8 cellular contexts compared by ENCODE assay signal in the genomic region with DNA sequence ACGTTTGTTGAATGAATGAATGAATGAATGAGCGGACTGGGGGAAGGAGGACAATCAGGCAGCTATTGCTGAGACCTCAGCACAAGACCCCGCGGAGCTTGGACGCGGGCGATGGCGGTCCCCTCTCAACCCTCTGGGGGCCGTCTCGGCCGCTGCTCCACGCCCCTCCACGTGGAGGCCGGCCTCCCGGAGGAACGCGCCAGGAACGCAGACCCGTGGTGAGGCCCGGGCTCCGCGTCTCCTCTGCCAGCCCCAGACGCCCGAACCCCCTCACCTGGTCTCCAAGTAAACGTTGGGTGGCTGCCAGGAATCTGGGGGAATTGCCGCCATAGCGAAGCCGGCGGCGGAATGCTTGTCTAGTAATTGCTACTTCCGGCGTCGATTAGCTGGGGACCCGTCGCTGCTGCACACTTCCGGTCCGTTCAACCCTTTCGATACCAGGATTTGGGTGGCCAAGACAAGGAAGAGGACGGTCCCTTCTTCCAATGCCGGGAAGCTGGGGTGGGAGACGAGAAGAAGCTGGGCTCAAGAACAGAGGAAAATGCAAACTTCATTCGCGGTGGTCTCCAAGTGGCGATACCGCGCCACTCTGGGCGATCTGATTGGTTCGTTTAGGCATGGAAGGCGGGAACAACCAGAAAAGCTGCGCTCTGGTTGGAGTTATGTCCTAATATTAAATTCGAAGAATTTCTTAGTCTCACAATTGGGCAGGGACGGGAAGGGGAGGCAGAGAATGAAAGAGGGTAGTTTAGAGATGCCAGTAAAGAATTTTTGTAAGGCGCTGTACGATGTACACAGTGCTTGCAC. TPM values are rescaled to one million over a fixed set of nuclear protein-coding genes. Genes with fewer than 3 reads are reported as not detected.
DNase-seq lines count a peak whose midpoint lies in the region; ATAC-seq and TF ChIP-seq lines count a peak whose summit lies in the region.

TSS of gene PPIL1 (minus strand) at position 361 of the 807 bp plus-strand sequence. CDS start at position 330, 31 bp downstream.

- CTCF ChIA-PET in AG04450 (lab: Charles Lee), result interaction anchor here (0.9 to 6.2 kb wide), 14 partner anchors 11 to 336 kb away, joined by 3 to 74 read pairs (median 4); partner anchors contain the start of gene C6orf89

- peak within 1 kb of the TSS; percentile 98 for H3K27ac ChIP-seq in AG04450 (ENCODE audit: low read depth, low read length)

- ATAC-seq in GM18909 (IDR thresholded peaks at IDR 0.05; ENCODE audit: poor library complexity, unreplicated experiment), result peak; percentile 80
- ATAC-seq in HG03175 (IDR thresholded peaks at IDR 0.05; ENCODE audit: unreplicated experiment), result peak; percentile 81
- peak; percentile 88 to 92 for ATAC-seq in activated CD4-positive, CD25-positive, alpha-beta regulatory T cell treated with anti-CD3 and anti-CD28 coated beads, Interleukin-2, amount 50 U/mL, for 24 hours

- POLR2A ChIA-PET in AG04450 (lab: Yijun Ruan, JAX), result interaction anchor here (0.7 to 1.5 kb wide), 6 partner anchors 11 to 112 kb away, joined by 3 to 13 read pairs (median 4); partner anchors contain the start of genes C6orf89 and MTCH1

- DNase-seq in AG04450 (ENCODE audit: low read depth, low spot score) (peak; percentile 76), NCI-H345 treated with DMSO at 0.1 percent for 48 hours (lab: John Stamatoyannopoulos, UW; ENCODE audit: unreplicated experiment) (peak; percentile 98), cerebellar cortex (ENCODE audit: low spot score) (peak; percentile 95), islet precursor cell (peak; percentile 90)
- DNase-seq in stimulated activated CD4-positive, alpha-beta T cell treated with anti-CD3 and anti-CD28 coated beads, Interleukin-12 subunit alpha, Interleukin-12 subunit beta, amount 100 ng/mL, for 48 hours (ENCODE audit: low read depth in 2 of 3, low spot score in 1 of 3), result peak; percentile 75 to 80 (median 79)

- peak within 1 kb of the TSS; percentile 98 for H3K4me3 ChIP-seq in AG04450 (ENCODE audit: low read depth, low read length)

- 0 out of 2 replicates have a peak, but pooled peaks have one; percentile 11 for TF ChIP-seq CTCF in AG04450 (IDR thresholded peaks at IDR 0.05; ENCODE audit: low read depth, low read length)

- H3K9me3 ChIP-seq in AG04450 (ENCODE audit: control insufficient read depth, insufficient read depth, low read length), result no peaks in the 10 kb centered on the region; the same call in 1 of the 2 replicates

- H3K27me3 ChIP-seq in AG04450 (ENCODE audit: control insufficient read depth, insufficient read depth, low read length), result no peaks in the 10 kb centered on the region

RNA-seq across cellular contexts. Expression of gene PPIL1, which starts in this region (rescaled TPM):
- 34.4 and 40.7 TPM in 2 replicates for polyA plus RNA-seq in AG04450 (2011; rRNA removed)
- polyA minus RNA-seq in AG04450 (2011; rRNA and poly(A)+ RNA removed), result 26.2 and 29.5 TPM in 2 replicates

Comparison
In these comparisons a context has a peak if more than half of its experiments do, and no peak if none do; other contexts are left out.
1. Peak in every context shown above with its lines: DNase-seq, ATAC-seq, H3K4me3 ChIP-seq and H3K27ac ChIP-seq.